ENCODE assay signal across 8 cellular contexts in genomic region chr19:40529093-40529954, GRCh38. TPM values are rescaled to one million over a fixed set of nuclear protein-coding genes. Genes with fewer than 3 reads are reported as not detected.
DNase-seq lines count a peak whose midpoint lies in the region; ATAC-seq and TF ChIP-seq lines count a peak whose summit lies in the region.

No MANE protein-coding gene starts in this region.

- no peak overlapping the region for H3K27ac ChIP-seq in HL-60 (replicated peaks)
- no peak overlapping the region for H3K27ac ChIP-seq in ectodermal cell (ENCODE audit: insufficient read depth, low read depth, low read length, poor library complexity, severe bottlenecking)

- peaks cover 14% of the 10 kb centered on the region for H3K4me1 Mint-ChIP-seq in activated CD8-positive, alpha-beta T cell treated with anti-CD3 and anti-CD28 coated beads, Interleukin-2, amount 10 ng/mL, durations not matched to agents 7 days and 5 days (ENCODE audit: low read depth)

- no peak overlapping the region for H3K27ac Mint-ChIP-seq in activated CD8-positive, alpha-beta T cell treated with anti-CD3 and anti-CD28 coated beads, Interleukin-2, amount 10 ng/mL, durations not matched to agents 7 days and 5 days

- DNase-seq in EL (peak; percentile 73), HL-60 (ENCODE audit: low read depth in 1 of 2, low spot score in 1 of 2) (peak; percentile 68 to 73), NCI-H774 (lab: John Stamatoyannopoulos, UW) (peak; percentile 91), lung microvascular endothelial cell (ENCODE audit: low read depth in 2 of 2) (peak; percentile 79 to 90)
- peak; percentile 91 for DNase-seq in activated CD8-positive, alpha-beta T cell treated with anti-CD3 and anti-CD28 coated beads, Interleukin-2, amount 10 ng/mL, durations not matched to agents 7 days and 5 days
- peak; percentile 79 to 90 for DNase-seq in stimulated activated CD4-positive, alpha-beta T cell treated with anti-CD3 and anti-CD28 coated beads, Interleukin-4, amount 100 ng/mL, for 48 hours (ENCODE audit: low read depth in 2 of 2)

- H3K4me1 ChIP-seq in ectodermal cell (ENCODE audit: control insufficient read depth, insufficient read depth, low read length), result peaks cover 7% of the 10 kb centered on the region

- H3K27me3 ChIP-seq in HL-60 (ENCODE audit: insufficient read depth, poor library complexity, severe bottlenecking) (peaks cover 10% of the 10 kb centered on the region), ectodermal cell (ENCODE audit: control insufficient read depth, insufficient read depth, low read length, poor library complexity, severe bottlenecking) (peaks cover 12% of the 10 kb centered on the region)

- peak; percentile 75 for ATAC-seq in activated CD8-positive, alpha-beta T cell treated with anti-CD3 and anti-CD28 coated beads, Interleukin-2, amount 10 ng/mL, durations not matched to agents 7 days and 5 days
- ATAC-seq in HG03342 (IDR thresholded peaks at IDR 0.05; ENCODE audit: unreplicated experiment), result no peak

- H3K9me3 Mint-ChIP-seq in activated CD8-positive, alpha-beta T cell treated with anti-CD3 and anti-CD28 coated beads, Interleukin-2, amount 10 ng/mL, durations not matched to agents 7 days and 5 days (ENCODE audit: insufficient read depth), result no peaks in the 10 kb centered on the region

- TF ChIP-seq CTCF in HL-60 (IDR thresholded peaks at IDR 0.05; ENCODE audit: insufficient read depth, low read length), result peak; percentile 90

- H3K4me3 Mint-ChIP-seq in activated CD8-positive, alpha-beta T cell treated with anti-CD3 and anti-CD28 coated beads, Interleukin-2, amount 10 ng/mL, durations not matched to agents 7 days and 5 days, result peak overlapping the region; percentile 44

- H3K9me3 ChIP-seq in ectodermal cell (ENCODE audit: control insufficient read depth, low read length), result no peaks in the 10 kb centered on the region

- 5 to 6% methylated on average over 54 of the region's 54 CpGs for WGBS in ectodermal cell, 2 experiments

- H3K27me3 Mint-ChIP-seq in activated CD8-positive, alpha-beta T cell treated with anti-CD3 and anti-CD28 coated beads, Interleukin-2, amount 10 ng/mL, durations not matched to agents 7 days and 5 days (ENCODE audit: low read depth), result peaks cover 27% of the 10 kb centered on the region

- no peaks in the 10 kb centered on the region for H3K36me3 ChIP-seq in ectodermal cell (ENCODE audit: control insufficient read depth, insufficient read depth, low read length)

- POLR2A ChIA-PET in activated CD8-positive, alpha-beta T cell treated with anti-CD3 and anti-CD28 coated beads, Interleukin-2, amount 10 ng/mL, durations not matched to agents 7 days and 5 days (lab: Charles Lee), result no interaction called here

- CTCF ChIA-PET in activated CD8-positive, alpha-beta T cell treated with anti-CD3 and anti-CD28 coated beads, Interleukin-2, amount 10 ng/mL, durations not matched to agents 7 days and 5 days (lab: Charles Lee), result interaction anchor here (0.9 to 1.0 kb wide), 3 partner anchors 28 to 225 kb away, joined by 3 read pairs; no protein-coding TSS in a partner anchor

- H3K4me3 ChIP-seq in HL-60 (replicated peaks; ENCODE audit: insufficient read depth, low read length) (peak overlapping the region; percentile 54), ectodermal cell (ENCODE audit: insufficient read depth, low read depth, low read length) (peak overlapping the region; percentile 36)

- no peaks in the 10 kb centered on the region for H3K36me3 Mint-ChIP-seq in activated CD8-positive, alpha-beta T cell treated with anti-CD3 and anti-CD28 coated beads, Interleukin-2, amount 10 ng/mL, durations not matched to agents 7 days and 5 days (ENCODE audit: low read depth)

RNA-seq across cellular contexts. Expression of gene SHKBP1, which starts 47.3 kb away (rescaled TPM):
- 100 to 1,000 TPM; 116 to 124 TPM for total RNA-seq in activated CD8-positive, alpha-beta T cell treated with anti-CD3 and anti-CD28 coated beads, Interleukin-2, amount 10 ng/mL, durations not matched to agents 7 days and 5 days
- 120 TPM for polyA plus RNA-seq in ectodermal cell (2013, experiment 1 of 4)
- polyA plus RNA-seq in ectodermal cell (2013, experiment 2 of 4), result 117 TPM
- 85.8 TPM for polyA plus RNA-seq in ectodermal cell (2013, experiment 3 of 4)
- polyA plus RNA-seq in ectodermal cell (2013, experiment 4 of 4), result 93.1 TPM
- total RNA-seq in lung microvascular endothelial cell, result 25.1 and 28.2 TPM in 2 replicates
